Comparison of ENCODE assay signal across 21 cellular contexts in genomic region chr17:34245496-34245895, GRCh38. TPM values are rescaled to one million over a fixed set of nuclear protein-coding genes. Genes with fewer than 3 reads are reported as not detected.
DNase-seq lines count a peak whose midpoint lies in the region; FAIRE-seq and TF ChIP-seq lines count a peak whose summit lies in the region.
"Had no signal": no experiment of that assay in that cellular context is flagged by ENCODE, and none has a peak within 500 bp of the region (broad histone marks: within the 10 kb centered on the region; RNA-seq: fewer than 3 reads in every experiment).

No MANE protein-coding gene starts in this region.

- no peaks in the 10 kb centered on the region for H3K36me3 Mint-ChIP-seq in astrocyte (ENCODE audit: low read depth, unreplicated experiment)
- H3K36me3 Mint-ChIP-seq in activated naive CD4-positive, alpha-beta T cell treated with anti-CD3 and anti-CD28 coated beads, Interleukin-2, amount 10 ng/mL, durations not matched to agents 7 days and 5 days, result no peaks in the 10 kb centered on the region
- H3K36me3 Mint-ChIP-seq: CD8-positive, alpha-beta T cell had no signal

- H3K4me1 Mint-ChIP-seq in astrocyte (ENCODE audit: low read depth, unreplicated experiment), result peaks cover 15% of the 10 kb centered on the region
- no peaks in the 10 kb centered on the region for H3K4me1 Mint-ChIP-seq in activated naive CD4-positive, alpha-beta T cell treated with anti-CD3 and anti-CD28 coated beads, Interleukin-2, amount 10 ng/mL, durations not matched to agents 7 days and 5 days

- no peak for DNase-seq in HL-60 (ENCODE audit: low read depth in 1 of 2, low spot score in 1 of 2)
- peak; percentile 60 for DNase-seq in MV-4-11 (lab: John Stamatoyannopoulos, UW)
- DNase-seq in astrocyte (ENCODE audit: low read depth), result peak; percentile 61
- no peak for DNase-seq in spleen
- no peak for DNase-seq in head of caudate nucleus
- DNase-seq in NCI-H1417 treated with DMSO at 0.1 percent for 48 hours (lab: John Stamatoyannopoulos, UW), result no peak
- DNase-seq in activated naive CD4-positive, alpha-beta T cell treated with anti-CD3 and anti-CD28 coated beads, Interleukin-2, amount 10 ng/mL, durations not matched to agents 7 days and 5 days, result no peak
- DNase-seq: BE2C; CD8-positive, alpha-beta T cell; COR-L47; DMS153; DMS79 treated with DMSO at 0.1 percent for 48 hours; EL; GM23248 had no signal

- TF ChIP-seq CTCF in HL-60 (IDR thresholded peaks at IDR 0.05; ENCODE audit: insufficient read depth, low read length) (no peak), astrocyte (IDR thresholded peaks at IDR 0.05; ENCODE audit: insufficient read depth, low read depth, low read length) (no peak), spleen (IDR thresholded peaks at IDR 0.05 in 8 of 11, conservative IDR thresholded peaks at IDR 0.05 in 3 of 11) (no peak)

- no peak overlapping the region for H2AFZ ChIP-seq in astrocyte (ENCODE audit: low read depth, low read length)
- H2AFZ ChIP-seq: GM23248 had no signal

- intact Hi-C loops in spleen (cut with DNase I; ENCODE audit: low total_unique reads), result no loop called here
- intact Hi-C loops in head of caudate nucleus (cut with DNase I), result no loop called here

- peaks cover 4% of the 10 kb centered on the region for H3K9me3 Mint-ChIP-seq in astrocyte (ENCODE audit: unreplicated experiment)
- no peaks in the 10 kb centered on the region for H3K9me3 Mint-ChIP-seq in activated naive CD4-positive, alpha-beta T cell treated with anti-CD3 and anti-CD28 coated beads, Interleukin-2, amount 10 ng/mL, durations not matched to agents 7 days and 5 days
- H3K9me3 Mint-ChIP-seq: CD8-positive, alpha-beta T cell had no signal

- H3K27ac ChIP-seq in HL-60 (replicated peaks), result peak overlapping the region; percentile 84
- no peak overlapping the region for H3K27ac ChIP-seq in astrocyte (ENCODE audit: low read depth, low read length)
- peak overlapping the region in 5 of 8 donors; percentile 61 to 88 (median 84) for H3K27ac ChIP-seq in spleen
- H3K27ac ChIP-seq: A549, GM23248 had no signal

- H3K9ac ChIP-seq in astrocyte (ENCODE audit: low read length), result no peak overlapping the region
- H3K9ac ChIP-seq: GM23248 had no signal

- H3K36me3 ChIP-seq in astrocyte (ENCODE audit: insufficient read depth, low read length) (no peaks in the 10 kb centered on the region), spleen (no peaks in the 10 kb centered on the region)
- H3K36me3 ChIP-seq: BE2C had no signal

- H3K27ac Mint-ChIP-seq in astrocyte (ENCODE audit: unreplicated experiment), result no peak overlapping the region
- H3K27ac Mint-ChIP-seq in activated naive CD4-positive, alpha-beta T cell treated with anti-CD3 and anti-CD28 coated beads, Interleukin-2, amount 10 ng/mL, durations not matched to agents 7 days and 5 days, result no peak overlapping the region
- H3K27ac Mint-ChIP-seq: CD14-positive monocyte; CD8-positive, alpha-beta T cell had no signal

- H3K9me3 ChIP-seq in astrocyte (ENCODE audit: insufficient read depth, low read depth, low read length), result no peaks in the 10 kb centered on the region
- H3K9me3 ChIP-seq in spleen, result no peaks in the 10 kb centered on the region
- H3K9me3 ChIP-seq: A549, BE2C had no signal

- H3K4me1 ChIP-seq in astrocyte (ENCODE audit: insufficient read depth, low read length) (peaks cover 36% of the 10 kb centered on the region), spleen (peaks cover 34 to 99% (median 73%) of the 10 kb centered on the region in 6 donors)
- H3K4me1 ChIP-seq: BE2C had no signal

- H3K4me3 ChIP-seq in HL-60 (replicated peaks; ENCODE audit: insufficient read depth, low read length) (no peak overlapping the region), astrocyte (ENCODE audit: insufficient read depth, low read depth, low read length) (no peak overlapping the region), spleen (no peak overlapping the region)
- H3K4me3 ChIP-seq: A549, GM23248 had no signal

- no peaks in the 10 kb centered on the region for H3K79me2 ChIP-seq in astrocyte (ENCODE audit: insufficient read depth, low read length)

- no peak for FAIRE-seq in astrocyte (lab: Jason Lieb, UNC)
- FAIRE-seq: A549, D721Med, G401.6, GM12891, H54 had no signal

- no peaks in the 10 kb centered on the region for H4K20me1 ChIP-seq in astrocyte (ENCODE audit: insufficient read depth, low read length)

- 54 to 85% (median 57%) methylated on average over 3 of the region's 3 CpGs for WGBS in spleen, 5 donors

- H3K27me3 ChIP-seq in HL-60 (ENCODE audit: insufficient read depth, poor library complexity, severe bottlenecking) (no peaks in the 10 kb centered on the region), astrocyte (ENCODE audit: insufficient read depth, low read length) (no peaks in the 10 kb centered on the region), spleen (replicated peaks in 1 of 7) (peaks cover 0 to 7% (median 0%) of the 10 kb centered on the region in 7 donors)

- H3K27me3 Mint-ChIP-seq in astrocyte (ENCODE audit: low read depth, unreplicated experiment), result peaks cover 2% of the 10 kb centered on the region
- peaks cover 5% of the 10 kb centered on the region for H3K27me3 Mint-ChIP-seq in activated naive CD4-positive, alpha-beta T cell treated with anti-CD3 and anti-CD28 coated beads, Interleukin-2, amount 10 ng/mL, durations not matched to agents 7 days and 5 days

- no peak overlapping the region for H3K4me3 Mint-ChIP-seq in astrocyte (ENCODE audit: unreplicated experiment)
- no peak overlapping the region for H3K4me3 Mint-ChIP-seq in activated naive CD4-positive, alpha-beta T cell treated with anti-CD3 and anti-CD28 coated beads, Interleukin-2, amount 10 ng/mL, durations not matched to agents 7 days and 5 days
- H3K4me3 Mint-ChIP-seq: CD14-positive monocyte; CD8-positive, alpha-beta T cell had no signal

- CTCF ChIA-PET in activated naive CD4-positive, alpha-beta T cell treated with anti-CD3 and anti-CD28 coated beads, Interleukin-2, amount 10 ng/mL, durations not matched to agents 7 days and 5 days (lab: Charles Lee), result no interaction called here

- no peak overlapping the region for H3K4me2 ChIP-seq in astrocyte (ENCODE audit: low read length)
- H3K4me2 ChIP-seq: A549 had no signal

- no peak for TF ChIP-seq POLR2A in spleen (IDR thresholded peaks at IDR 0.05)

RNA-seq across cellular contexts. Expression of gene CCL2, which starts 9.6 kb away (rescaled TPM):
- total RNA-seq in astrocyte (44.1 and 54.2 TPM in 2 replicates), spleen (10 to 100 TPM in 3 of 7 donors, 1 to 10 TPM in 4; 4.6 to 70.7 (median 6.1) TPM)
- polyA plus RNA-seq in spleen, result 10 to 100 TPM; 10.8 to 36.5 (median 21.6) TPM
- total RNA-seq: CD8-positive, alpha-beta T cell; HT-29 had no signal

RNA-seq across cellular contexts. Expression of gene CCL7, which starts 24.5 kb away (rescaled TPM):
- total RNA-seq in astrocyte (not detected in 2 replicates), spleen (not detected)
- not detected for polyA plus RNA-seq in spleen
- total RNA-seq: CD8-positive, alpha-beta T cell; HT-29 had no signal

RNA-seq across cellular contexts. Expression of gene CCL11, which starts 40.0 kb away (rescaled TPM):
- total RNA-seq in astrocyte, result 0.26 TPM in 1 of 2 replicates, not detected in the other
- 1 to 10 TPM in 1 of 7 donors, under 1 TPM in 1, not detected in 5; 0.60 to 1.9 TPM for total RNA-seq in spleen
- polyA plus RNA-seq in spleen, result under 1 TPM; 0.26 to 0.76 (median 0.29) TPM
- total RNA-seq: CD8-positive, alpha-beta T cell; GM23248; HT-29 had no signal
- polyA plus RNA-seq: A549, CD14-positive monocyte, GM23248 had no signal

Comparison
In these comparisons a context has a peak if more than half of its experiments do, and no peak if none do; other contexts are left out.
1. DNase-seq: peak in MV-4-11 (single experiment) and astrocyte (single experiment); none in HL-60 (0 of 2), spleen (single experiment), head of caudate nucleus (0 of 42), NCI-H1417 treated with DMSO at 0.1 percent for 48 hours (single experiment) and activated naive CD4-positive, alpha-beta T cell treated with anti-CD3 and anti-CD28 coated beads, Interleukin-2, amount 10 ng/mL, durations not matched to agents 7 days and 5 days (single experiment).